Comparison of ENCODE assay signal across 3 cellular contexts in genomic region chr16:46784569-46784968, GRCh38. TPM values are rescaled to one million over a fixed set of nuclear protein-coding genes. Genes with fewer than 3 reads are reported as not detected.
"Had no signal": no experiment of that assay in that cellular context is flagged by ENCODE, and none has a peak within 500 bp of the region (broad histone marks: within the 10 kb centered on the region; RNA-seq: fewer than 3 reads in every experiment).

No MANE protein-coding gene starts in this region.

RNA-seq across cellular contexts. Expression of gene MYLK3, which starts 36.4 kb away (rescaled TPM):
- total RNA-seq: activated CD8-positive, alpha-beta memory T cell treated with anti-CD3 and anti-CD28 coated beads, Interleukin-2, amount 10 ng/mL, durations not matched to agents 7 days and 5 days; Peyer's patch; T-helper 17 cell had no signal
